In the genomic region with DNA sequence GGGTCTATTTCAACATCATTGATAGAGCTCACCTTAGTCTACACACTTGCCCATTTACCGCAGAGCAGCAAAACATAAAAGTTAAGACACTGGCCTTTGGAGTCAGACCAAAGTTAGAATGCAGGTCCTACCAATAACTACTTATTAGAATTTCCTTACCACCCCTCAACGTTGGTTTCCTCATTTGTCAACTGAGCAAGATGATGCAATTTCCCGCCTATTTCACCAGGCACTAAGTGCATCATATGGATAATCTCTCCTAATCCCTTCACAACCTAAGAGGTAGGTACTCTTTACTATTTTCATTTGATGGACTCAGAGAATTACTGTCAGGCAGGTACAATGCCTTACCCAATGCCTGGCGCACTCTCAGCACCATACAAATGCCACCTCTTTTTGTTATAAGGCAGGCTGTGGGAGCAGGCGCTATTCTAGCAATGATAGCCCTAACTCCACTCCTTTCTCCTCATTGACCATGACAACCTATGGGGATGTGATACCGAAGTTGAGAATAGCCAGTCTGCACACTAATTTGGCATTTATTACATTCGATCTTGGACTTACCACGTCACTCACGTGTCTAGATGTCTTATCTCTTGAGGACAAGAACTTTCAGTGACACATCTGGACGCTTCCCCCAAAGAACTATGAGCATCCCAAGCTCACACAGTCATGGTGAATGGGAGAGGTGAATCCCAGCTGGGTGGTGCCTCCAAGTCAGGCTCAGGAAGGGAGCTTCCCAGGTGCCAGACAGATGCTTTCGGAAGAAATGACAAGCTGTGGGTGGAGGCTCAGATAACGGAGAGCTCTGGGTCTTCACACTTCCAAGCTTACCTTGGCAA, we compare ENCODE assay signal across 18 cellular contexts.
A peak's percentile ranks its signal among the peaks of the same experiment; 100 is the strongest.
DNase-seq lines count a peak whose midpoint lies in the region; ATAC-seq, FAIRE-seq and TF ChIP-seq lines count a peak whose summit lies in the region.
"Had no signal": no experiment of that assay in that cellular context is flagged by ENCODE, and none has a peak within 500 bp of the region (broad histone marks: within the 10 kb centered on the region; RNA-seq: fewer than 3 reads in every experiment).

No MANE protein-coding gene starts in this region.

- POLR2A ChIA-PET in HepG2 (lab: Yijun Ruan, JAX), result no interaction called here
- POLR2A ChIA-PET in K562 (lab: Yijun Ruan, JAX), result interaction anchor here (0.7 kb wide), 1 partner anchor 155 kb away, joined by 3 read pairs; no protein-coding TSS in a partner anchor
- POLR2A ChIA-PET in WTC11 (lab: Charles Lee), result no interaction called here

- TF ChIP-seq EP300 in HepG2 (IDR thresholded peaks at IDR 0.05; ENCODE audit: low read depth in 2 of 2, low read length in 2 of 2) (no peak), HepG2 (CRISPR knock-in tag; IDR thresholded peaks at IDR 0.05; ENCODE audit: borderline replicate concordance) (no peak), K562 (IDR thresholded peaks at IDR 0.05; ENCODE audit: low read length) (no peak)

- TF ChIP-seq RAD21 in HepG2 (CRISPR knock-in tag; IDR thresholded peaks at IDR 0.05) (no peak), K562 (CRISPR knock-in tag; conservative IDR thresholded peaks at IDR 0.05 in 1 of 2, IDR thresholded peaks at IDR 0.05 in 1 of 2) (no peak)

- H3K9me1 ChIP-seq in K562 (ENCODE audit: control insufficient read depth, insufficient read depth, low read length), result no peaks in the 10 kb centered on the region

- WGBS in HepG2 (ENCODE audit: low lambda C conversion rate), result 28% methylated on average over 12 of the region's 12 CpGs
- 66% methylated on average over 11 of the region's 12 CpGs for WGBS in right lobe of liver (ENCODE audit: insufficient coverage, low coverage, low lambda C conversion rate, missing lambda C conversion rate)
- WGBS in K562 (ENCODE audit: insufficient coverage, low coverage, missing lambda C conversion rate), result under 1% methylated on average over 12 of the region's 12 CpGs

- TF ChIP-seq CTCF in HepG2 (CRISPR knock-in tag; IDR thresholded peaks at IDR 0.05) (no peak), right lobe of liver (IDR thresholded peaks at IDR 0.05) (no peak), K562 (IDR thresholded peaks at IDR 0.05 in 2 of 3, conservative IDR thresholded peaks at IDR 0.05 in 1 of 3; ENCODE audit: insufficient read depth in 2 of 3, low read depth in 1 of 3, low read length in 3 of 3) (no peak), WTC11 (IDR thresholded peaks at IDR 0.05) (no peak)

- H3K27me3 ChIP-seq in HepG2 (ENCODE audit: control insufficient read depth in 1 of 2, insufficient read depth in 2 of 2, low read length in 2 of 2), result peaks cover 0 to 30% of the 10 kb centered on the region in 2 experiments; a peak in 3 of 5 replicates
- H3K27me3 ChIP-seq in right lobe of liver, result no peaks in the 10 kb centered on the region
- peaks cover 4 to 17% of the 10 kb centered on the region in 2 experiments for H3K27me3 ChIP-seq in K562 (ENCODE audit: control insufficient read depth in 2 of 2, insufficient read depth in 2 of 2, low read length in 2 of 2)
- H3K27me3 ChIP-seq: SJCRH30 had no signal

- FAIRE-seq in HepG2 (lab: Jason Lieb, UNC) (no peak), K562 (lab: Jason Lieb, UNC) (no peak)

- H3K36me3 ChIP-seq in HepG2 (replicated peaks in 1 of 2; ENCODE audit: control insufficient read depth in 1 of 2, insufficient read depth in 2 of 2, low read length in 2 of 2), result no peaks in the 10 kb centered on the region
- H3K36me3 ChIP-seq in right lobe of liver, result no peaks in the 10 kb centered on the region
- H3K36me3 ChIP-seq in K562 (ENCODE audit: control insufficient read depth, insufficient read depth, low read length), result no peaks in the 10 kb centered on the region
- H3K36me3 ChIP-seq: SJCRH30 had no signal

- no peaks in the 10 kb centered on the region for H3K79me2 ChIP-seq in HepG2 (ENCODE audit: insufficient read depth, low read length)
- H3K79me2 ChIP-seq in K562 (ENCODE audit: control insufficient read depth, insufficient read depth, low read length), result no peaks in the 10 kb centered on the region

- no peaks in the 10 kb centered on the region for H3K27me3 Mint-ChIP-seq in WTC11 (ENCODE audit: low read depth)

- no peak overlapping the region for H3K27ac Mint-ChIP-seq in WTC11

- H3K4me3 Mint-ChIP-seq in WTC11, result no peak overlapping the region

- no peaks in the 10 kb centered on the region for H3K4me1 Mint-ChIP-seq in WTC11

- no peak overlapping the region for H3K4me3 ChIP-seq in HepG2 (replicated peaks in 1 of 3; ENCODE audit: insufficient read depth in 1 of 3, low read depth in 2 of 3, low read length in 3 of 3)
- no peak overlapping the region for H3K4me3 ChIP-seq in right lobe of liver
- no peak overlapping the region for H3K4me3 ChIP-seq in K562
- H3K4me3 ChIP-seq: SJCRH30 had no signal

- H2AFZ ChIP-seq in HepG2 (ENCODE audit: low read length) (no peak overlapping the region), K562 (ENCODE audit: low read depth, low read length) (no peak overlapping the region)

- ATAC-seq in HepG2 (no peak), right lobe of liver (no peak), K562 (no peak), WTC11 (no peak)

- H3K9ac ChIP-seq in HepG2 (ENCODE audit: insufficient read depth, low read depth, low read length) (no peak overlapping the region), K562 (ENCODE audit: insufficient read depth in 1 of 2, low read depth in 2 of 2, low read length in 2 of 2) (no peak overlapping the region)

- DNase-seq in HepG2 (ENCODE audit: low spot score) (no peak), right lobe of liver (no peak), NOMO-1 treated with DMSO at 0.1 percent for 48 hours (lab: John Stamatoyannopoulos, UW; ENCODE audit: unreplicated experiment) (peak; percentile 46), K562 (ENCODE audit: extremely low read depth in 1 of 4, low spot score in 3 of 4) (no peak), WTC11 (ENCODE audit: low spot score) (no peak), NCI-H226 (no peak)
- no peak for DNase-seq in activated effector memory CD4-positive, alpha-beta T cell treated with anti-CD3 and anti-CD28 coated beads, Interleukin-2, amount 50 U/mL, for 16 hours
- DNase-seq: COR-L47; DMS 273 treated with DMSO at 0.1 percent for 48 hours; DND-41; KBM-7; NCI-H1048; NCI-H1436; NCI-H2029; NCI-H526 treated with DMSO at 0.1 percent for 48 hours; NK-92 treated with Interleukin-12 subunit alpha and Interleukin-12 subunit beta, amount 100 ng/mL, for 24 hours; SJCRH30 had no signal

- no peaks in the 10 kb centered on the region for H3K9me3 ChIP-seq in HepG2 (ENCODE audit: low read length)
- H3K9me3 ChIP-seq in right lobe of liver, result no peaks in the 10 kb centered on the region
- H3K9me3 ChIP-seq in K562 (replicated peaks; ENCODE audit: control insufficient read depth, insufficient read depth, low read depth, low read length), result no peaks in the 10 kb centered on the region
- H3K9me3 ChIP-seq: SJCRH30 had no signal

- no peaks in the 10 kb centered on the region for H3K9me3 Mint-ChIP-seq in WTC11

- no peak overlapping the region for H3K4me2 ChIP-seq in HepG2 (ENCODE audit: low read depth, low read length)
- H3K4me2 ChIP-seq in K562 (ENCODE audit: insufficient read depth, low read length), result no peak overlapping the region

- in situ Hi-C loops in HepG2 (cut with HindIII; ENCODE audit: extremely low pct_ligation_motif_present, low pct_unique_long_range_greater_than_20kb), result loop anchor here (25.0 kb wide), 2 partner anchors 461 to 636 kb away; no protein-coding TSS in a partner anchor
- in situ Hi-C loops in K562 (cut with MboI), result no loop called here

- intact Hi-C loops in HepG2 (cut with micrococcal nuclease; ENCODE audit: unreplicated experiment), result no loop called here
- intact Hi-C loops in right lobe of liver (cut with DNase I), result no loop called here
- intact Hi-C loops in K562 (cut with micrococcal nuclease), result no loop called here

- BruUV-seq in HepG2 (replicated peaks; lab: Mats Ljungman, UMichigan), result no TSS peak
- no TSS peak for BruUV-seq in K562 (replicated peaks; lab: Mats Ljungman, UMichigan)

- TF ChIP-seq POLR2A in HepG2 (IDR thresholded peaks at IDR 0.05; ENCODE audit: insufficient read depth in 1 of 2, low read depth in 2 of 2, low read length in 2 of 2) (no peak), right lobe of liver (IDR thresholded peaks at IDR 0.05) (no peak), K562 (conservative IDR thresholded peaks at IDR 0.05) (no peak)

- H3K36me3 Mint-ChIP-seq in WTC11, result no peaks in the 10 kb centered on the region

- H3K27ac ChIP-seq in HepG2 (ENCODE audit: extremely low read length, insufficient read depth, low read length) (no peak overlapping the region), right lobe of liver (no peak overlapping the region), K562 (ENCODE audit: extremely low read depth, low read depth, low read length) (no peak overlapping the region)
- H3K27ac ChIP-seq: C4-2B, SJCRH30 had no signal

- H3K4me1 ChIP-seq in HepG2 (ENCODE audit: insufficient read depth, low read length) (no peaks in the 10 kb centered on the region), right lobe of liver (peaks cover 0 to 10% (median 5%) of the 10 kb centered on the region in 4 donors), K562 (replicated peaks in 1 of 2; ENCODE audit: control insufficient read depth in 2 of 2, insufficient read depth in 2 of 2, low read length in 2 of 2) (no peaks in the 10 kb centered on the region)
- H3K4me1 ChIP-seq: SJCRH30 had no signal

- H4K20me1 ChIP-seq in HepG2 (ENCODE audit: insufficient read depth, low read length), result no peaks in the 10 kb centered on the region
- H4K20me1 ChIP-seq in K562 (replicated peaks; ENCODE audit: control insufficient read depth, insufficient read depth, low read length), result no peaks in the 10 kb centered on the region

- CTCF ChIA-PET in HepG2 (lab: Yijun Ruan, JAX; ENCODE audit: low intra/inter-chr PET ratio, low total read pairs) (no interaction called here), K562 (lab: Yijun Ruan, JAX; ENCODE audit: low intra/inter-chr PET ratio) (no interaction called here), WTC11 (lab: Charles Lee) (interaction anchor here (1.0 to 1.2 kb wide), 2 partner anchors 9 kb away, joined by 3 to 6 read pairs; no protein-coding TSS in a partner anchor)

TF ChIP-seq in K562, 482 proteins besides CTCF, POLR2A, EP300 and RAD21 (continues in another document):
- 0 out of 2 replicates have a peak, but pooled peaks have one; percentile 32 for TF ChIP-seq CEBPB (tag; IDR thresholded peaks at IDR 0.05)
- TF ChIP-seq PHF21A (IDR thresholded peaks at IDR 0.05; ENCODE audit: borderline replicate concordance, low read depth), result no peak
- TF ChIP-seq MTA1 (IDR thresholded peaks at IDR 0.05; ENCODE audit: borderline replicate concordance), result no peak
- no peak for TF ChIP-seq MAFG (tag; conservative IDR thresholded peaks at IDR 0.05)

TF ChIP-seq in WTC11, 78 proteins besides CTCF, POLR2A, EP300 and RAD21 (continues in another document):
- no peak for TF ChIP-seq FOXP1 (CRISPR knock-in tag; IDR thresholded peaks at IDR 0.05; ENCODE audit: borderline replicate concordance)
- TF ChIP-seq, protein P1, sequence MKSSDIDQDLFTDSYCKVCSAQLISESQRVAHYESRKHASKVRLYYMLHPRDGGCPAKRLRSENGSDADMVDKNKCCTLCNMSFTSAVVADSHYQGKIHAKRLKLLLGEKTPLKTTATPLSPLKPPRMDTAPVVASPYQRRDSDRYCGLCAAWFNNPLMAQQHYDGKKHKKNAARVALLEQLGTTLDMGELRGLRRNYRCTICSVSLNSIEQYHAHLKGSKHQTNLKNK (CRISPR knock-in tag; IDR thresholded peaks at IDR 0.05), result no peak
